ENCODE assay signal across 1 cellular context in genomic region chr12:109999649-109999971, GRCh38.
TF ChIP-seq lines count a peak whose summit lies in the region.

No MANE protein-coding gene starts in this region.

TF ChIP-seq in SK-N-SH treated with all-trans-retinoic acid at 6 μM for 48 hours, 23 proteins besides CTCF, POLR2A, EP300 and RAD21 (continued from another document):
- no peak for TF ChIP-seq PATZ1 (CRISPR knock-in tag; IDR thresholded peaks at IDR 0.05; ENCODE audit: borderline replicate concordance)
